Comparison of ENCODE assay signal across 34 cellular contexts in genomic region chr1:227363825-227364224, GRCh38. TPM values are rescaled to one million over a fixed set of nuclear protein-coding genes. Genes with fewer than 3 reads are reported as not detected.
DNase-seq lines count a peak whose midpoint lies in the region; ATAC-seq, FAIRE-seq and TF ChIP-seq lines count a peak whose summit lies in the region.
"Had no signal": no experiment of that assay in that cellular context is flagged by ENCODE, and none has a peak within 500 bp of the region (broad histone marks: within the 10 kb centered on the region; RNA-seq: fewer than 3 reads in every experiment).

No MANE protein-coding gene starts in this region.

- ATAC-seq in A549 (no peak), GM23338 (no peak), K562 (no peak), HG02870 (IDR thresholded peaks at IDR 0.05; ENCODE audit: unreplicated experiment) (no peak)
- ATAC-seq: CD8-positive, alpha-beta T cell had no signal

- in situ Hi-C loops in K562 (cut with MboI): no loop called here

- TF ChIP-seq EP300 in A549 (IDR thresholded peaks at IDR 0.05) (no peak), K562 (IDR thresholded peaks at IDR 0.05; ENCODE audit: low read length) (no peak)

- H3K27ac Mint-ChIP-seq in GM23338: no peak overlapping the region
- H3K27ac Mint-ChIP-seq: B cell; CD4-positive, alpha-beta memory T cell; CD4-positive, alpha-beta T cell; CD4-positive, CD25-positive, alpha-beta regulatory T cell; CD8-positive, alpha-beta memory T cell; CD8-positive, alpha-beta T cell had no signal

- TF ChIP-seq POLR2A in A549 (IDR thresholded peaks at IDR 0.05; ENCODE audit: low read length) (no peak), K562 (conservative IDR thresholded peaks at IDR 0.05) (no peak)

- TF ChIP-seq CTCF in A549 (IDR thresholded peaks at IDR 0.05) (no peak), GM23338 (conservative IDR thresholded peaks at IDR 0.05; ENCODE audit: low read depth in 2 of 2) (no peak), K562 (IDR thresholded peaks at IDR 0.05 in 2 of 3, conservative IDR thresholded peaks at IDR 0.05 in 1 of 3; ENCODE audit: insufficient read depth in 2 of 3, low read depth in 1 of 3, low read length in 3 of 3) (no peak)

- H3K9ac ChIP-seq in K562 (ENCODE audit: insufficient read depth in 1 of 2, low read depth in 2 of 2, low read length in 2 of 2): no peak overlapping the region
- H3K9ac ChIP-seq: BLaER1; BLaER1 treated with 17β-estradiol and CSF1 and Interleukin-3, amounts not matched to agents 10 nM and 100 nM had no signal

- FAIRE-seq in A549 (lab: Jason Lieb, UNC) (no peak), K562 (lab: Jason Lieb, UNC) (no peak)
- FAIRE-seq: A204.1, D721Med had no signal

- CTCF ChIA-PET in A549 (lab: Yijun Ruan, JAX) (no interaction called here), K562 (lab: Yijun Ruan, JAX; ENCODE audit: low intra/inter-chr PET ratio) (interaction anchor here (0.7 kb wide), 1 partner anchor 93 kb away, joined by 3 read pairs; no protein-coding TSS in a partner anchor), HEK293T (lab: Yijun Ruan, JAX) (no interaction called here)

- H2AFZ ChIP-seq in GM23338 (peak overlapping the region; percentile 32; the same call in 1 of the 2 replicates), K562 (ENCODE audit: low read depth, low read length) (no peak overlapping the region)

- 85% methylated on average over 7 of the region's 7 CpGs for WGBS in A549 (ENCODE audit: missing lambda C conversion rate)
- 72% methylated on average over 7 of the region's 7 CpGs for WGBS in K562 (ENCODE audit: insufficient coverage, low coverage, missing lambda C conversion rate)

- no peaks in the 10 kb centered on the region for H3K4me1 ChIP-seq in A549
- no peaks in the 10 kb centered on the region for H3K4me1 ChIP-seq in GM23338 (ENCODE audit: insufficient read depth)
- H3K4me1 ChIP-seq in K562 (replicated peaks in 1 of 2; ENCODE audit: control insufficient read depth in 2 of 2, insufficient read depth in 2 of 2, low read length in 2 of 2): peaks cover 2 to 4% of the 10 kb centered on the region in 2 experiments; a peak in 3 of 5 replicates
- H3K4me1 ChIP-seq: BE2C; BLaER1; BLaER1 treated with 17β-estradiol and CSF1 and Interleukin-3, amounts not matched to agents 10 nM and 100 nM; Caco-2 had no signal

- H3K27me3 ChIP-seq in GM23338 (ENCODE audit: insufficient read depth) (no peaks in the 10 kb centered on the region), K562 (ENCODE audit: control insufficient read depth in 2 of 2, insufficient read depth in 2 of 2, low read length in 2 of 2) (no peaks in the 10 kb centered on the region)
- H3K27me3 ChIP-seq: BE2C; BLaER1; BLaER1 treated with 17β-estradiol and CSF1 and Interleukin-3, amounts not matched to agents 10 nM and 100 nM had no signal

- no peak for DNase-seq in A549 (ENCODE audit: low read depth in 1 of 2, low spot score in 1 of 2)
- no peak for DNase-seq in GM23338 (ENCODE audit: low spot score)
- no peak for DNase-seq in K562 (ENCODE audit: extremely low read depth in 1 of 4, low spot score in 3 of 4)
- DNase-seq in activated CD4-positive, alpha-beta T cell treated with anti-CD3 and anti-CD28 coated beads for 1 hour: no peak
- no peak for DNase-seq in HEK293T (ENCODE audit: extremely low spot score)
- DNase-seq: 8988T; ACHN; AML-193; BE2C; C1 segment of cervical spinal cord; Caco-2; Calu3; CD4-positive, alpha-beta memory T cell; CD4-positive, alpha-beta T cell; CD4-positive, CD25-positive, alpha-beta regulatory T cell; CD8-positive, alpha-beta memory T cell; CD8-positive, alpha-beta T cell; COR-L47; DMS 273 treated with DMSO at 0.1 percent for 48 hours; DMS153; DMS53; DMS79; DMS79 treated with DMSO at 0.1 percent for 48 hours; DND-41; EL had no signal

- BruUV-seq in K562 (replicated peaks; lab: Mats Ljungman, UMichigan): no TSS peak

- H4K20me1 ChIP-seq in GM23338 (replicated peaks; ENCODE audit: insufficient read depth) (no peaks in the 10 kb centered on the region), K562 (replicated peaks; ENCODE audit: control insufficient read depth, insufficient read depth, low read length) (no peaks in the 10 kb centered on the region)
- H4K20me1 ChIP-seq: BLaER1; BLaER1 treated with 17β-estradiol and CSF1 and Interleukin-3, amounts not matched to agents 10 nM and 100 nM had no signal

- H3K36me3 ChIP-seq in GM23338 (ENCODE audit: insufficient read depth) (no peaks in the 10 kb centered on the region), K562 (ENCODE audit: control insufficient read depth, insufficient read depth, low read length) (no peaks in the 10 kb centered on the region)
- H3K36me3 ChIP-seq: BE2C; BLaER1; BLaER1 treated with 17β-estradiol and CSF1 and Interleukin-3, amounts not matched to agents 10 nM and 100 nM had no signal

- H3F3A ChIP-seq in GM23338 (replicated peaks; ENCODE audit: low read depth): no peaks in the 10 kb centered on the region

- no peaks in the 10 kb centered on the region for H3K9me1 ChIP-seq in K562 (ENCODE audit: control insufficient read depth, insufficient read depth, low read length)

- H3K4me3 Mint-ChIP-seq in GM23338: no peak overlapping the region
- H3K4me3 Mint-ChIP-seq: B cell; CD14-positive monocyte; CD4-positive, alpha-beta memory T cell; CD4-positive, alpha-beta T cell; CD4-positive, CD25-positive, alpha-beta regulatory T cell; CD8-positive, alpha-beta memory T cell; CD8-positive, alpha-beta T cell had no signal

- peaks cover 2% of the 10 kb centered on the region; the same call in 1 of the 3 replicates for H3K4me1 Mint-ChIP-seq in GM23338
- H3K4me1 Mint-ChIP-seq: B cell; CD14-positive monocyte; CD4-positive, alpha-beta memory T cell; CD4-positive, CD25-positive, alpha-beta regulatory T cell; CD8-positive, alpha-beta memory T cell had no signal

- H3K4me2 ChIP-seq in A549 (no peak overlapping the region), GM23338 (no peak overlapping the region), K562 (ENCODE audit: insufficient read depth, low read length) (no peak overlapping the region)
- H3K4me2 ChIP-seq: BLaER1; BLaER1 treated with 17β-estradiol and CSF1 and Interleukin-3, amounts not matched to agents 10 nM and 100 nM had no signal

- no peaks in the 10 kb centered on the region for H3K9me3 Mint-ChIP-seq in GM23338
- H3K9me3 Mint-ChIP-seq: CD4-positive, alpha-beta T cell; CD8-positive, alpha-beta memory T cell; CD8-positive, alpha-beta T cell had no signal

- intact Hi-C loops in K562 (cut with micrococcal nuclease): no loop called here

- H3K4me3 ChIP-seq in A549: no peak overlapping the region
- no peak overlapping the region for H3K4me3 ChIP-seq in GM23338
- H3K4me3 ChIP-seq in K562: no peak overlapping the region
- H3K4me3 ChIP-seq: BLaER1; BLaER1 treated with 17β-estradiol and CSF1 and Interleukin-3, amounts not matched to agents 10 nM and 100 nM had no signal

- H3K27me3 Mint-ChIP-seq in GM23338 (ENCODE audit: insufficient read depth, low read depth, poor library complexity): peaks cover 3% of the 10 kb centered on the region
- H3K27me3 Mint-ChIP-seq: CD4-positive, CD25-positive, alpha-beta regulatory T cell had no signal

- 0 out of 2 replicates have a peak, but pooled peaks cover 4% of the 10 kb centered on the region for H3K9me2 ChIP-seq in GM23338 (ENCODE audit: insufficient read depth)

- H3K36me3 Mint-ChIP-seq in GM23338 (ENCODE audit: low read depth): no peaks in the 10 kb centered on the region
- H3K36me3 Mint-ChIP-seq: CD14-positive monocyte; CD4-positive, alpha-beta memory T cell; CD4-positive, CD25-positive, alpha-beta regulatory T cell; CD8-positive, alpha-beta memory T cell; CD8-positive, alpha-beta T cell had no signal

- POLR2A ChIA-PET in A549 (lab: Yijun Ruan, JAX) (no interaction called here), K562 (lab: Yijun Ruan, JAX) (no interaction called here), HEK293T (lab: Yijun Ruan, JAX) (no interaction called here)

- H3K9me3 ChIP-seq in A549 (no peaks in the 10 kb centered on the region), K562 (replicated peaks; ENCODE audit: control insufficient read depth, insufficient read depth, low read depth, low read length) (no peaks in the 10 kb centered on the region)
- H3K9me3 ChIP-seq: BE2C; BLaER1; BLaER1 treated with 17β-estradiol and CSF1 and Interleukin-3, amounts not matched to agents 10 nM and 100 nM had no signal

- H3K27ac ChIP-seq in A549: no peak overlapping the region
- no peak overlapping the region for H3K27ac ChIP-seq in GM23338 (ENCODE audit: low read depth)
- no peak overlapping the region for H3K27ac ChIP-seq in K562 (ENCODE audit: extremely low read depth, low read depth, low read length)
- H3K27ac ChIP-seq: 22Rv1; BLaER1; BLaER1 treated with 17β-estradiol and CSF1 and Interleukin-3, amounts not matched to agents 10 nM and 100 nM; C4-2B had no signal

- TF ChIP-seq RAD21 in A549 (conservative IDR thresholded peaks at IDR 0.05 in 1 of 2, IDR thresholded peaks at IDR 0.05 in 1 of 2) (no peak), K562 (CRISPR knock-in tag; conservative IDR thresholded peaks at IDR 0.05 in 1 of 2, IDR thresholded peaks at IDR 0.05 in 1 of 2) (no peak)

- H3K79me2 ChIP-seq in GM23338 (replicated peaks; ENCODE audit: insufficient read depth): no peaks in the 10 kb centered on the region
- H3K79me2 ChIP-seq in K562 (ENCODE audit: control insufficient read depth, insufficient read depth, low read length): no peaks in the 10 kb centered on the region

RNA-seq across cellular contexts. Expression of gene CDC42BPA, which starts 45.5 kb away (rescaled TPM):
- polyA plus RNA-seq in A549 (2011; rRNA removed): 25.9 and 28.4 TPM in 2 replicates
- polyA plus RNA-seq in A549 (2012; cell fraction: cytosol; rRNA removed): 4.3 and 5.5 TPM in 2 replicates
- polyA plus RNA-seq in A549 (2012; cell fraction: nucleus; rRNA removed): 6.7 and 9.7 TPM in 2 replicates
- 11.4 to 12.6 TPM (median 12.5 TPM) in 3 replicates for polyA plus RNA-seq in A549 (2017; fragmentation: RNase III; extraction: RNeasy Plus Mini Kit Qiagen cat#74134 plus additional on column Dnase treatment)
- 38.6 and 39.3 TPM in 2 replicates for polyA minus RNA-seq in A549 (2011; rRNA and poly(A)+ RNA removed)
- 29.4 and 40.1 TPM in 2 replicates for total RNA-seq in GM23338 (2014; rRNA removed; shearing (Covaris generic))
- 12.2 and 17.7 TPM in 2 replicates for polyA plus RNA-seq in GM23338 (2016; fragmentation: Nextera tagmentation; extraction: Ambion mirVana)
- total RNA-seq in K562 (2011; cell fraction: chromatin; rRNA removed; ENCODE audit: low replicate concordance): 57.9 and 301 TPM in 2 replicates
- total RNA-seq in K562 (2011; cell fraction: nucleolus; rRNA removed): 30.5 and 47.2 TPM in 2 replicates
- 88.9 and 189 TPM in 2 replicates for total RNA-seq in K562 (2011; cell fraction: nucleoplasm; rRNA removed)
- total RNA-seq in K562 (2014; rRNA removed): 41.1 and 57.4 TPM in 2 replicates
- total RNA-seq in K562 (2014; rRNA removed; fragmentation: Illumina TruSeq; extraction: Trizol): 69.8 and 76.9 TPM in 2 replicates
- total RNA-seq in K562 (2015; rRNA removed; fragmentation: Illumina TruSeq; extraction: Trizol): 73.9 and 77.5 TPM in 2 replicates
- total RNA-seq in K562 (2021): 49.8 and 54.9 TPM in 2 replicates
- 27.7 and 44.1 TPM in 2 replicates for polyA plus RNA-seq in K562 (2011; rRNA removed)
- 16.9 and 17.7 TPM in 2 replicates for polyA plus RNA-seq in K562 (2011; cell fraction: cytosol; rRNA removed)
- 29.4 and 39.0 TPM in 2 replicates for polyA plus RNA-seq in K562 (2011; cell fraction: nucleus; rRNA removed)
- 25.7 and 29.0 TPM in 2 replicates for polyA plus RNA-seq in K562 (2012)
- 31.6 and 34.5 TPM in 2 replicates for polyA plus RNA-seq in K562 (2014; fragmentation: Illumina TruSeq; extraction: Trizol)
- 10 to 100 TPM in 1 of 2 experiments, 1 to 10 TPM in 1; 8.0 to 52.1 TPM for polyA plus RNA-seq in K562 (2014; fragmentation: Nextera tagmentation; extraction: Ambion mirVana)
- polyA plus RNA-seq in K562 (2014; rRNA removed): 27.0 and 27.4 TPM in 2 replicates
- 164 and 196 TPM in 2 replicates for polyA minus RNA-seq in K562 (2011; rRNA and poly(A)+ RNA removed)
- polyA minus RNA-seq in K562 (2011; cell fraction: cytosol; rRNA and poly(A)+ RNA removed): 34.5 and 62.7 TPM in 2 replicates
- polyA minus RNA-seq in K562 (2011; cell fraction: nucleus; rRNA and poly(A)+ RNA removed): 138 and 164 TPM in 2 replicates
- polyA plus RNA-seq: CD4-positive, alpha-beta memory T cell had no signal
